ENCODE assay signal across 26 cellular contexts in genomic region chr10:5501976-5502902, GRCh38. TPM values are rescaled to one million over a fixed set of nuclear protein-coding genes. Genes with fewer than 3 reads are reported as not detected.
DNase-seq lines count a peak whose midpoint lies in the region; ATAC-seq and TF ChIP-seq lines count a peak whose summit lies in the region.
"Had no signal": no experiment of that assay in that cellular context is flagged by ENCODE, and none has a peak within 500 bp of the region (broad histone marks: within the 10 kb centered on the region; RNA-seq: fewer than 3 reads in every experiment).

No MANE protein-coding gene starts in this region.

- ATAC-seq in right cardiac atrium (no peak), upper lobe of right lung (peak; percentile 35), GM21423 (IDR thresholded peaks at IDR 0.05; ENCODE audit: unreplicated experiment) (no peak)
- ATAC-seq: heart right ventricle; Panc1; SK-N-SH treated with all-trans-retinoic acid at 6 μM for 48 hours; stimulated activated naive CD8-positive, alpha-beta T cell treated with anti-CD3 and anti-CD28 coated beads, Interleukin-15, amount 100 ng/mL, for 72 hours had no signal

- H3K4me3 Mint-ChIP-seq in mesothelial cell of epicardium: no peak overlapping the region
- H3K4me3 Mint-ChIP-seq: CD14-positive monocyte; naive B cell; stimulated activated naive CD8-positive, alpha-beta T cell treated with anti-CD3 and anti-CD28 coated beads, Interleukin-15, amount 100 ng/mL, for 72 hours had no signal

- no peak overlapping the region for H3K4me3 ChIP-seq in cardiac muscle cell
- H3K4me3 ChIP-seq in right cardiac atrium (ENCODE audit: low read length): no peak overlapping the region
- H3K4me3 ChIP-seq in upper lobe of right lung: no peak overlapping the region
- H3K4me3 ChIP-seq: heart right ventricle, smooth muscle cell had no signal

- H3K36me3 Mint-ChIP-seq in mesothelial cell of epicardium: no peaks in the 10 kb centered on the region
- H3K36me3 Mint-ChIP-seq: CD14-positive monocyte, naive B cell had no signal

- H3K4me1 Mint-ChIP-seq in mesothelial cell of epicardium: peaks cover 67% of the 10 kb centered on the region
- H3K4me1 Mint-ChIP-seq: CD14-positive monocyte, naive B cell had no signal

- intact Hi-C loops in right cardiac atrium (cut with DNase I) (no loop called here), upper lobe of right lung (cut with DNase I) (no loop called here)

- 72% methylated on average over 24 of the region's 24 CpGs for WGBS in right cardiac atrium

- H3K9me3 Mint-ChIP-seq in mesothelial cell of epicardium: no peaks in the 10 kb centered on the region
- H3K9me3 Mint-ChIP-seq: CD14-positive monocyte; naive B cell; stimulated activated naive CD8-positive, alpha-beta T cell treated with anti-CD3 and anti-CD28 coated beads, Interleukin-15, amount 100 ng/mL, for 72 hours had no signal

- TF ChIP-seq CTCF in cardiac muscle cell (IDR thresholded peaks at IDR 0.05; ENCODE audit: low read depth, low read length) (no peak), mesothelial cell of epicardium (IDR thresholded peaks at IDR 0.05; ENCODE audit: unreplicated experiment) (no peak), upper lobe of right lung (IDR thresholded peaks at IDR 0.05) (no peak)

- H3K27ac Mint-ChIP-seq in mesothelial cell of epicardium: peak overlapping the region; percentile 94
- H3K27ac Mint-ChIP-seq: CD14-positive monocyte, naive B cell had no signal

- no peaks in the 10 kb centered on the region for H3K27me3 ChIP-seq in cardiac muscle cell
- H3K27me3 ChIP-seq in right cardiac atrium (ENCODE audit: control insufficient read depth, insufficient read depth): no peaks in the 10 kb centered on the region
- no peaks in the 10 kb centered on the region for H3K27me3 ChIP-seq in upper lobe of right lung

- H3K36me3 ChIP-seq in cardiac muscle cell (no peaks in the 10 kb centered on the region), upper lobe of right lung (no peaks in the 10 kb centered on the region)
- H3K36me3 ChIP-seq: heart right ventricle had no signal

- no peaks in the 10 kb centered on the region for H3K27me3 Mint-ChIP-seq in mesothelial cell of epicardium (ENCODE audit: low read depth)

- H3K9me3 ChIP-seq in cardiac muscle cell (ENCODE audit: low read depth) (no peaks in the 10 kb centered on the region), right cardiac atrium (ENCODE audit: control insufficient read depth, low read length) (no peaks in the 10 kb centered on the region), upper lobe of right lung (no peaks in the 10 kb centered on the region)
- H3K9me3 ChIP-seq: heart right ventricle had no signal

- H3K4me1 ChIP-seq in cardiac muscle cell (ENCODE audit: low read depth) (no peaks in the 10 kb centered on the region), right cardiac atrium (ENCODE audit: control insufficient read depth, insufficient read depth, low read length) (no peaks in the 10 kb centered on the region), upper lobe of right lung (peaks cover 7% of the 10 kb centered on the region)
- H3K4me1 ChIP-seq: heart right ventricle had no signal

- DNase-seq in cardiac muscle cell (ENCODE audit: low read depth in 1 of 2, low spot score in 1 of 2): peak; percentile 24 to 48
- no peak for DNase-seq in right cardiac atrium
- DNase-seq in dermis blood vessel endothelial cell: peak; percentile 20
- no peak for DNase-seq in mesothelial cell of epicardium (ENCODE audit: low spot score in 2 of 2, unreplicated experiment in 2 of 2)
- no peak for DNase-seq in upper lobe of right lung
- no peak for DNase-seq in SIG-M5 (lab: John Stamatoyannopoulos, UW)
- DNase-seq in NCI-H2171 treated with DMSO at 0.1 percent for 48 hours (lab: John Stamatoyannopoulos, UW): no peak
- DNase-seq: activated CD4-positive, alpha-beta T cell treated with anti-CD3 and anti-CD28 coated beads for 4 hours; amygdala; DMS153; H7; heart right ventricle; naive B cell; NCI-H146; NCI-H2171; stimulated activated CD4-positive, alpha-beta T cell treated with anti-CD3 and anti-CD28 coated beads, Interleukin-4, amount 100 ng/mL, for 1 hour; stimulated activated naive CD8-positive, alpha-beta T cell treated with anti-CD3 and anti-CD28 coated beads, Interleukin-15, amount 100 ng/mL, for 72 hours had no signal

- H3K27ac ChIP-seq in cardiac muscle cell: no peak overlapping the region
- H3K27ac ChIP-seq in right cardiac atrium (ENCODE audit: low read length): no peak overlapping the region
- H3K27ac ChIP-seq in upper lobe of right lung: no peak overlapping the region
- H3K27ac ChIP-seq: heart right ventricle had no signal

RNA-seq across cellular contexts. Expression of gene CALML5, which starts 2.9 kb away (rescaled TPM):
- total RNA-seq in cardiac muscle cell (not detected in 2 replicates), right cardiac atrium (not detected), dermis blood vessel endothelial cell (not detected in 2 replicates), mesothelial cell of epicardium (0.42 TPM in 1 of 3 replicates, not detected in the others), upper lobe of right lung (not detected)
- polyA plus RNA-seq in cardiac muscle cell (not detected in 2 replicates), right cardiac atrium (not detected)
- total RNA-seq: cerebellum, H7, heart right ventricle, lung microvascular endothelial cell, M059J, urinary bladder had no signal
- polyA plus RNA-seq: CD14-positive monocyte, heart right ventricle, urinary bladder had no signal

RNA-seq across cellular contexts. Expression of gene CALML3, which starts 22.5 kb away (rescaled TPM):
- total RNA-seq in cardiac muscle cell (0.04 TPM in 1 of 2 replicates, not detected in the other), right cardiac atrium (not detected), dermis blood vessel endothelial cell (not detected in 2 replicates), mesothelial cell of epicardium (0.07 TPM in 1 of 3 replicates, not detected in the others), upper lobe of right lung (not detected)
- polyA plus RNA-seq in cardiac muscle cell (not detected in 2 replicates), right cardiac atrium (not detected)
- total RNA-seq: H7, heart right ventricle, lung microvascular endothelial cell, M059J, urinary bladder had no signal
- polyA plus RNA-seq: CD14-positive monocyte, smooth muscle cell, urinary bladder had no signal

Comparison
In these comparisons a context has a peak if more than half of its experiments do, and no peak if none do; other contexts are left out.
1. DNase-seq: peak in cardiac muscle cell (2 of 2) and dermis blood vessel endothelial cell (single experiment); none in right cardiac atrium (0 of 3), mesothelial cell of epicardium (0 of 2), upper lobe of right lung (single experiment), SIG-M5 (single experiment) and NCI-H2171 treated with DMSO at 0.1 percent for 48 hours (single experiment).